Comparison of ENCODE assay signal across 9 cellular contexts in the genomic region with DNA sequence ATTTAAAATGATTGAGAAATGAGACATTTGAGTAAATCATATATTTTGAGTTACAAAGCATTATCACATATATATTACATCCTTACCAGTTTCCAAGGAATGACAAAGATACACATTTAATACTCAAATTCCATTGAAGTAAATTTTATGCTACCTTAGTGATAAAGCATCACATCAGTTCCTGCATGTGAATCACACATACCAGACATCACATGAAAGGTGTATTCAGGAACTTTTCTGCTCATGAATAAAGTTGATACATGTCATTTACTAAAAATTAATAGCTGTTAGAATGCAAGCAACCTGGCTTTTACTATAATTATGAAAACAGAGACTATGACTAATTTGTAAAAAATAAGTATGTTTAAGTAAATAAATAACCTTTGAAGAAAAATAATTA.
"Had no signal": no experiment of that assay in that cellular context is flagged by ENCODE, and none has a peak within 500 bp of the region (broad histone marks: within the 10 kb centered on the region; RNA-seq: fewer than 3 reads in every experiment).

No MANE protein-coding gene starts in this region.

- H3K4me3 Mint-ChIP-seq: HFFc6, IgD-negative memory B cell had no signal

- H3K4me1 Mint-ChIP-seq: IgD-negative memory B cell had no signal

- H3K27ac ChIP-seq: GM23248, HL-60 had no signal

- ATAC-seq: HCT116, HepG2 had no signal

- H3K27me3 Mint-ChIP-seq: IgD-negative memory B cell had no signal

- DNase-seq: GM23248, GOT3, H7, HFFc6 had no signal

- H3K4me3 ChIP-seq: GM23248, HAP-1 had no signal

- H3K36me3 Mint-ChIP-seq: IgD-negative memory B cell had no signal

- H3K4me1 ChIP-seq: HAP-1 had no signal

- H3K27ac Mint-ChIP-seq: HFFc6, IgD-negative memory B cell had no signal
